In the genomic region with DNA sequence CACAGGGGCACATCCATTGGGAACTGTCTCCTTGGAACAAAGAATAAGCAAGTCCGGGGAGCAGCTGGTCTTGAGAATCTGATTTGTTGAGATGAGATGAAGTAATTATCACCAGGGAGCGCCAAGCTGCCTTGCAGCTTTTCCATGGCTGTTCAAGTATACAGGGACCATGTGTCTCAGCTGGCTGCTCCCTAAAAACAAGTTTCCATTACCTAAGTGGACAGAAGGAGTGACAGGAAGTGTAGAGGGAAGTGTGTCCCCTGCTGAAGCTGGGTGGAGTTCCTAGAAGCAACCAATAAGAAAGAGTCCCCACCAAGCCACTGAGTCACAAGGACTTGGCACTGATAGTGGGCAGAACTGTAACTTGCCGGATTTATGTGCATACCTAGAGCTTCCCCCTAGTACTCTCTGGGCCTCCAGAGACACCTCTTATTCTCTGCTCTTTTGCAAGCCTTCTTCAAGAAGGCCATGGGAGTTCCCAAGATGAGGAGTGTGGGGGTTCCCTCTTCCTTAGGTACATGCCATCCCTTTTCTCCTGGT, we compare ENCODE assay signal across 18 cellular contexts. TPM values are rescaled to one million over a fixed set of nuclear protein-coding genes. Genes with fewer than 3 reads are reported as not detected.
DNase-seq lines count a peak whose midpoint lies in the region; ATAC-seq, FAIRE-seq and TF ChIP-seq lines count a peak whose summit lies in the region.
"Had no signal": no experiment of that assay in that cellular context is flagged by ENCODE, and none has a peak within 500 bp of the region (broad histone marks: within the 10 kb centered on the region; RNA-seq: fewer than 3 reads in every experiment).

No MANE protein-coding gene starts in this region.

- DNase-seq in activated CD4-positive, alpha-beta T cell treated with anti-CD3 and anti-CD28 coated beads, Interleukin-2, amount 10 ng/mL, durations not matched to agents 24 days and 14 days = no peak
- no peak for DNase-seq in activated CD4-positive, alpha-beta T cell treated with anti-CD3 and anti-CD28 coated beads for 1 hour
- DNase-seq in Calu3 (no peak), astrocyte (ENCODE audit: low read depth) (no peak), HUDEP-2 (lab: John Stamatoyannopoulos, UW; ENCODE audit: unreplicated experiment in 76 of 76) (no peak), testis (no peak)
- DNase-seq in naive thymus-derived CD8-positive, alpha-beta T cell = no peak
- DNase-seq in activated CD4-positive, alpha-beta T cell treated with anti-CD3 and anti-CD28 coated beads, Interleukin-2, amount 50 U/mL, for 4 hours = no peak
- DNase-seq: activated CD4-positive, alpha-beta T cell treated with anti-CD3 and anti-CD28 coated beads, Interleukin-2, amount 50 U/mL, for 48 hours; activated effector memory CD4-positive, alpha-beta T cell treated with anti-CD3 and anti-CD28 coated beads, Interleukin-2, amount 50 U/mL, for 16 hours; hypothalamus; KBM-7; NCI-H1105; NCI-H226; upper lobe of right lung had no signal

- H3K9ac ChIP-seq in astrocyte (ENCODE audit: low read length) = no peak overlapping the region

- TF ChIP-seq CTCF in Calu3 (IDR thresholded peaks at IDR 0.05; ENCODE audit: unreplicated experiment) (no peak), astrocyte (IDR thresholded peaks at IDR 0.05; ENCODE audit: insufficient read depth, low read depth, low read length) (no peak), testis (IDR thresholded peaks at IDR 0.05) (no peak)

- no peak overlapping the region for H2AFZ ChIP-seq in astrocyte (ENCODE audit: low read depth, low read length)

- no peak for FAIRE-seq in astrocyte (lab: Jason Lieb, UNC)

- H4K20me1 ChIP-seq in astrocyte (ENCODE audit: insufficient read depth, low read length) = peaks cover 5% of the 10 kb centered on the region

- H3K4me1 ChIP-seq in astrocyte (ENCODE audit: insufficient read depth, low read length) (no peaks in the 10 kb centered on the region), testis (peaks cover 7% of the 10 kb centered on the region)

- no peaks in the 10 kb centered on the region for H3K9me3 Mint-ChIP-seq in activated CD4-positive, alpha-beta T cell treated with anti-CD3 and anti-CD28 coated beads, Interleukin-2, amount 10 ng/mL, durations not matched to agents 24 days and 14 days
- H3K9me3 Mint-ChIP-seq in Calu3 (ENCODE audit: low read depth, unreplicated experiment) = no peaks in the 10 kb centered on the region
- H3K9me3 Mint-ChIP-seq in astrocyte (ENCODE audit: unreplicated experiment) = no peaks in the 10 kb centered on the region
- no peaks in the 10 kb centered on the region for H3K9me3 Mint-ChIP-seq in naive thymus-derived CD8-positive, alpha-beta T cell

- H3K27ac ChIP-seq in astrocyte (ENCODE audit: low read depth, low read length) (no peak overlapping the region), testis (no peak overlapping the region)
- H3K27ac ChIP-seq: upper lobe of right lung had no signal

- no peaks in the 10 kb centered on the region for H3K79me2 ChIP-seq in astrocyte (ENCODE audit: insufficient read depth, low read length)

- no peak overlapping the region for H3K4me3 Mint-ChIP-seq in activated CD4-positive, alpha-beta T cell treated with anti-CD3 and anti-CD28 coated beads, Interleukin-2, amount 10 ng/mL, durations not matched to agents 24 days and 14 days
- H3K4me3 Mint-ChIP-seq in Calu3 (ENCODE audit: low read depth, unreplicated experiment) (no peak overlapping the region), astrocyte (ENCODE audit: unreplicated experiment) (no peak overlapping the region)
- peak overlapping the region in 1 of 10 donors; percentile 56 for H3K4me3 Mint-ChIP-seq in naive thymus-derived CD8-positive, alpha-beta T cell

- no peak for TF ChIP-seq POLR2A in testis (IDR thresholded peaks at IDR 0.05)

- peaks cover 40% of the 10 kb centered on the region for H3K36me3 Mint-ChIP-seq in activated CD4-positive, alpha-beta T cell treated with anti-CD3 and anti-CD28 coated beads, Interleukin-2, amount 10 ng/mL, durations not matched to agents 24 days and 14 days (ENCODE audit: low read depth)
- peaks cover 53% of the 10 kb centered on the region for H3K36me3 Mint-ChIP-seq in Calu3 (ENCODE audit: insufficient read depth, unreplicated experiment)
- peaks cover 31% of the 10 kb centered on the region for H3K36me3 Mint-ChIP-seq in astrocyte (ENCODE audit: low read depth, unreplicated experiment)
- H3K36me3 Mint-ChIP-seq in naive thymus-derived CD8-positive, alpha-beta T cell = peaks cover 0 to 59% (median 19%) of the 10 kb centered on the region in 3 donors

- H3K9me3 ChIP-seq in astrocyte (ENCODE audit: insufficient read depth, low read depth, low read length) (no peaks in the 10 kb centered on the region), testis (no peaks in the 10 kb centered on the region)
- H3K9me3 ChIP-seq: upper lobe of right lung had no signal

- CTCF ChIA-PET in Calu3 (lab: Charles Lee) = interaction anchor here (1.2 kb wide), 1 partner anchor 13 kb away, joined by 3 read pairs; no protein-coding TSS in a partner anchor

- H3K36me3 ChIP-seq in astrocyte (ENCODE audit: insufficient read depth, low read length) (no peaks in the 10 kb centered on the region), testis (ENCODE audit: low read depth, missing control alignments) (no peaks in the 10 kb centered on the region)

- POLR2A ChIA-PET in naive thymus-derived CD8-positive, alpha-beta T cell (lab: Charles Lee) = interaction anchor here (0.6 to 1.3 kb wide), 3 partner anchors 20 to 193 kb away, joined by 3 read pairs; a partner anchor contains a TSS

- peak overlapping the region; percentile 35 for H3K27ac Mint-ChIP-seq in activated CD4-positive, alpha-beta T cell treated with anti-CD3 and anti-CD28 coated beads, Interleukin-2, amount 10 ng/mL, durations not matched to agents 24 days and 14 days
- peak overlapping the region; percentile 33 for H3K27ac Mint-ChIP-seq in Calu3 (ENCODE audit: unreplicated experiment)
- peak overlapping the region; percentile 62 for H3K27ac Mint-ChIP-seq in astrocyte (ENCODE audit: unreplicated experiment)
- H3K27ac Mint-ChIP-seq in naive thymus-derived CD8-positive, alpha-beta T cell = peak overlapping the region; percentile 27 to 92 (median 76)

- H3K4me1 Mint-ChIP-seq in activated CD4-positive, alpha-beta T cell treated with anti-CD3 and anti-CD28 coated beads, Interleukin-2, amount 10 ng/mL, durations not matched to agents 24 days and 14 days = peaks cover 30% of the 10 kb centered on the region
- H3K4me1 Mint-ChIP-seq in Calu3 (ENCODE audit: low read depth, unreplicated experiment) (peaks cover 46% of the 10 kb centered on the region), astrocyte (ENCODE audit: low read depth, unreplicated experiment) (no peaks in the 10 kb centered on the region)
- H3K4me1 Mint-ChIP-seq in naive thymus-derived CD8-positive, alpha-beta T cell = peaks cover 38 to 86% (median 63%) of the 10 kb centered on the region in 4 donors

- WGBS in testis, 2 donors = 88 to 89% methylated on average over 3 of the region's 3 CpGs

- H3K27me3 Mint-ChIP-seq in activated CD4-positive, alpha-beta T cell treated with anti-CD3 and anti-CD28 coated beads, Interleukin-2, amount 10 ng/mL, durations not matched to agents 24 days and 14 days = no peaks in the 10 kb centered on the region
- H3K27me3 Mint-ChIP-seq in Calu3 (ENCODE audit: unreplicated experiment) (no peaks in the 10 kb centered on the region), astrocyte (ENCODE audit: low read depth, unreplicated experiment) (no peaks in the 10 kb centered on the region)
- no peaks in the 10 kb centered on the region for H3K27me3 Mint-ChIP-seq in naive thymus-derived CD8-positive, alpha-beta T cell

- H3K4me2 ChIP-seq in astrocyte (ENCODE audit: low read length) = no peak overlapping the region

- H3K27me3 ChIP-seq in astrocyte (ENCODE audit: insufficient read depth, low read length) (no peaks in the 10 kb centered on the region), testis (no peaks in the 10 kb centered on the region)
- H3K27me3 ChIP-seq: upper lobe of right lung had no signal

- BruUV-seq in Calu3 (replicated peaks; lab: Mats Ljungman, UMichigan) = no TSS peak

- no peak for ATAC-seq in naive thymus-derived CD8-positive, alpha-beta T cell
- ATAC-seq: SK-N-SH treated with all-trans-retinoic acid at 6 μM for 48 hours, upper lobe of right lung had no signal

- H3K4me3 ChIP-seq in astrocyte (ENCODE audit: insufficient read depth, low read depth, low read length) = no peak overlapping the region
- no peak overlapping the region for H3K4me3 ChIP-seq in testis
- H3K4me3 ChIP-seq: skin epidermis, upper lobe of right lung had no signal

- intact Hi-C loops in activated CD4-positive, alpha-beta T cell treated with anti-CD3 and anti-CD28 coated beads, Interleukin-2, amount 10 ng/mL, durations not matched to agents 24 days and 14 days (cut with micrococcal nuclease) = no loop called here
- intact Hi-C loops in Calu3 (cut with micrococcal nuclease; ENCODE audit: unreplicated experiment) = loop anchor here (2.0 kb wide), 1 partner anchor 43 kb away; a partner anchor contains a TSS
- intact Hi-C loops in testis (cut with DNase I; ENCODE audit: low total_unique reads) = no loop called here

RNA-seq across cellular contexts. Expression of a gene that starts 1.5 kb away (rescaled TPM):
- total RNA-seq in activated CD4-positive, alpha-beta T cell treated with anti-CD3 and anti-CD28 coated beads, Interleukin-2, amount 10 ng/mL, durations not matched to agents 24 days and 14 days = not detected in 2 replicates
- 188 and 260 TPM in 2 replicates for total RNA-seq in Calu3 (2022)
- not detected in 2 replicates for total RNA-seq in astrocyte
- total RNA-seq in naive thymus-derived CD8-positive, alpha-beta T cell = not detected
- polyA plus RNA-seq in naive thymus-derived CD8-positive, alpha-beta T cell = under 1 TPM in 1 of 3 donors, not detected in 2; 0.29 TPM
- total RNA-seq in testis = under 1 TPM in 1 of 2 donors, not detected in 1; 0.99 TPM
- polyA plus RNA-seq in testis (ENCODE audit: insufficient read depth, low read depth, low replicate concordance) = 1.9 TPM
- total RNA-seq: dermis microvascular lymphatic vessel endothelial cell had no signal

RNA-seq across cellular contexts. Expression of a gene that starts 28.1 kb away (rescaled TPM):
- total RNA-seq in activated CD4-positive, alpha-beta T cell treated with anti-CD3 and anti-CD28 coated beads, Interleukin-2, amount 10 ng/mL, durations not matched to agents 24 days and 14 days = 6.2 and 6.9 TPM in 2 replicates
- total RNA-seq in Calu3 (2022) (20.7 and 22.8 TPM in 2 replicates), astrocyte (32.1 and 36.3 TPM in 2 replicates), testis (1 to 10 TPM; 1.9 to 3.2 TPM)
- total RNA-seq in naive thymus-derived CD8-positive, alpha-beta T cell = 1 to 10 TPM; 4.7 TPM
- 10 to 100 TPM in 1 of 3 donors, 1 to 10 TPM in 2; 3.9 to 11.9 (median 4.2) TPM for polyA plus RNA-seq in naive thymus-derived CD8-positive, alpha-beta T cell
- 4.0 TPM for polyA plus RNA-seq in testis (ENCODE audit: insufficient read depth, low read depth, low replicate concordance)

RNA-seq across cellular contexts. Expression of a gene that starts 29.8 kb away (rescaled TPM):
- total RNA-seq in activated CD4-positive, alpha-beta T cell treated with anti-CD3 and anti-CD28 coated beads, Interleukin-2, amount 10 ng/mL, durations not matched to agents 24 days and 14 days = 53.5 and 54.9 TPM in 2 replicates
- 48.5 and 48.8 TPM in 2 replicates for total RNA-seq in Calu3 (2022)
- total RNA-seq in astrocyte = 45.3 and 48.1 TPM in 2 replicates
- 100 to 1,000 TPM in 1 of 2 experiments, 10 to 100 TPM in 1; 99.9 to 104 TPM for total RNA-seq in naive thymus-derived CD8-positive, alpha-beta T cell
- polyA plus RNA-seq in naive thymus-derived CD8-positive, alpha-beta T cell = 100 to 1,000 TPM; 122 to 166 (median 148) TPM
- 10 to 100 TPM; 53.5 to 55.7 TPM for total RNA-seq in testis
- polyA plus RNA-seq in testis (ENCODE audit: insufficient read depth, low read depth, low replicate concordance) = 62.8 TPM

RNA-seq across cellular contexts. Expression of a gene that starts 42.6 kb away (rescaled TPM):
- total RNA-seq in activated CD4-positive, alpha-beta T cell treated with anti-CD3 and anti-CD28 coated beads, Interleukin-2, amount 10 ng/mL, durations not matched to agents 24 days and 14 days = 18.9 and 19.1 TPM in 2 replicates
- total RNA-seq in Calu3 (2022) = 15.0 and 17.6 TPM in 2 replicates
- 19.9 and 20.0 TPM in 2 replicates for total RNA-seq in astrocyte
- 1 to 10 TPM; 9.5 to 9.9 TPM for total RNA-seq in naive thymus-derived CD8-positive, alpha-beta T cell
- polyA plus RNA-seq in naive thymus-derived CD8-positive, alpha-beta T cell = 1 to 10 TPM; 2.0 to 7.7 (median 4.2) TPM
- 10 to 100 TPM; 52.5 to 68.1 TPM for total RNA-seq in testis
- polyA plus RNA-seq in testis (ENCODE audit: insufficient read depth, low read depth, low replicate concordance) = 43.2 TPM

Comparison
In these comparisons a context has a peak if more than half of its experiments do, and no peak if none do; other contexts are left out.
1. RNA of a gene that starts 1.5 kb away (total RNA-seq): 188 to 260 TPM in Calu3; 0.99 TPM in testis, not detected in naive thymus-derived CD8-positive, alpha-beta T cell, not detected in activated CD4-positive, alpha-beta T cell treated with anti-CD3 and anti-CD28 coated beads, Interleukin-2, amount 10 ng/mL, durations not matched to agents 24 days and 14 days and not detected in astrocyte; every median in the first group is over 10 times any median in the second.
2. Peak in every context shown above with its lines, with median percentiles within 50 percentile points of each other: H3K27ac Mint-ChIP-seq.